9 cellular contexts compared by ENCODE assay signal in genomic region chr14:31421200-31421599, GRCh38. TPM values are rescaled to one million over a fixed set of nuclear protein-coding genes. Genes with fewer than 3 reads are reported as not detected.
A peak's percentile ranks its signal among the peaks of the same experiment; 100 is the strongest.
DNase-seq lines count a peak whose midpoint lies in the region; ATAC-seq and TF ChIP-seq lines count a peak whose summit lies in the region.
"Had no signal": no experiment of that assay in that cellular context is flagged by ENCODE, and none has a peak within 500 bp of the region (broad histone marks: within the 10 kb centered on the region; RNA-seq: fewer than 3 reads in every experiment).

No MANE protein-coding gene starts in this region.

- POLR2A ChIA-PET in A673 (lab: Charles Lee; ENCODE audit: low non-redundant PET) = no interaction called here
- POLR2A ChIA-PET in activated naive CD8-positive, alpha-beta T cell treated with anti-CD3 and anti-CD28 coated beads, Interleukin-2, amount 10 ng/mL, durations not matched to agents 7 days and 5 days (lab: Charles Lee) = interaction anchor here (1.1 to 1.8 kb wide), 4 partner anchors 25 to 214 kb away, joined by 3 to 22 read pairs (median 11); partner anchors contain the start of genes DTD2 and HECTD1
- POLR2A ChIA-PET in naive thymus-derived CD4-positive, alpha-beta T cell (lab: Charles Lee) = interaction anchor here (1.2 to 2.8 kb wide), 8 partner anchors 30 to 798 kb away, joined by 3 to 20 read pairs (median 4); partner anchors contain the start of genes DTD2, HECTD1 and RNU6-8

- H3K4me1 Mint-ChIP-seq in activated naive CD8-positive, alpha-beta T cell treated with anti-CD3 and anti-CD28 coated beads, Interleukin-2, amount 10 ng/mL, durations not matched to agents 7 days and 5 days = peaks cover 13% of the 10 kb centered on the region
- peaks cover 20 to 35% (median 25%) of the 10 kb centered on the region in 7 donors for H3K4me1 Mint-ChIP-seq in naive thymus-derived CD4-positive, alpha-beta T cell

- BruUV-seq in A673 (replicated peaks; lab: Mats Ljungman, UMichigan) = no TSS peak

- peak overlapping the region; percentile 99 for H3K4me3 Mint-ChIP-seq in activated naive CD8-positive, alpha-beta T cell treated with anti-CD3 and anti-CD28 coated beads, Interleukin-2, amount 10 ng/mL, durations not matched to agents 7 days and 5 days
- peak overlapping the region; percentile 94 to 99 (median 98) for H3K4me3 Mint-ChIP-seq in naive thymus-derived CD4-positive, alpha-beta T cell

- H3K9me3 Mint-ChIP-seq in activated naive CD8-positive, alpha-beta T cell treated with anti-CD3 and anti-CD28 coated beads, Interleukin-2, amount 10 ng/mL, durations not matched to agents 7 days and 5 days = no peaks in the 10 kb centered on the region
- no peaks in the 10 kb centered on the region for H3K9me3 Mint-ChIP-seq in naive thymus-derived CD4-positive, alpha-beta T cell

- H3K27me3 Mint-ChIP-seq in activated naive CD8-positive, alpha-beta T cell treated with anti-CD3 and anti-CD28 coated beads, Interleukin-2, amount 10 ng/mL, durations not matched to agents 7 days and 5 days = peaks cover 10% of the 10 kb centered on the region
- H3K27me3 Mint-ChIP-seq in naive thymus-derived CD4-positive, alpha-beta T cell = peaks cover 0 to 7% (median 0%) of the 10 kb centered on the region in 5 donors

- no peaks in the 10 kb centered on the region for H3K36me3 ChIP-seq in A673 (ENCODE audit: insufficient read depth, low read length, poor library complexity, severe bottlenecking)
- H3K36me3 ChIP-seq in naive thymus-derived CD4-positive, alpha-beta T cell (ENCODE audit: control insufficient read depth in 2 of 3, insufficient read depth in 3 of 3, low read length in 3 of 3) = peaks cover 0 to 6% (median 0%) of the 10 kb centered on the region in 3 experiments
- H3K36me3 ChIP-seq: cardiac muscle cell had no signal

- ATAC-seq in activated naive CD8-positive, alpha-beta T cell treated with anti-CD3 and anti-CD28 coated beads, Interleukin-2, amount 10 ng/mL, durations not matched to agents 7 days and 5 days (ENCODE audit: low read depth) = no peak
- no peak for ATAC-seq in naive thymus-derived CD4-positive, alpha-beta T cell
- no peak for ATAC-seq in left colon

- H3K4me1 ChIP-seq in A673 (ENCODE audit: insufficient read depth, low read length, poor library complexity, severe bottlenecking) = peaks cover 7% of the 10 kb centered on the region
- H3K4me1 ChIP-seq in naive thymus-derived CD4-positive, alpha-beta T cell (ENCODE audit: control insufficient read depth in 2 of 2, insufficient read depth in 2 of 2, low read length in 2 of 2) = peaks cover 6 to 8% of the 10 kb centered on the region in 2 donors

- DNase-seq in A673 (ENCODE audit: low spot score) = no peak
- DNase-seq in HL-60 (ENCODE audit: low read depth in 1 of 2, low spot score in 1 of 2) = no peak
- no peak for DNase-seq in activated naive CD8-positive, alpha-beta T cell treated with anti-CD3 and anti-CD28 coated beads, Interleukin-2, amount 10 ng/mL, durations not matched to agents 7 days and 5 days
- no peak for DNase-seq in naive thymus-derived CD4-positive, alpha-beta T cell
- no peak for DNase-seq in RKO (ENCODE audit: low spot score)
- DNase-seq in left colon = no peak
- no peak for DNase-seq in cerebellum (ENCODE audit: low spot score)
- no peak for DNase-seq in head of caudate nucleus

- no peak overlapping the region for H3K27ac ChIP-seq in A673 (ENCODE audit: low read depth, low read length, poor library complexity, severe bottlenecking)
- H3K27ac ChIP-seq in HL-60 (replicated peaks) = peak overlapping the region; percentile 88
- no peak overlapping the region for H3K27ac ChIP-seq in naive thymus-derived CD4-positive, alpha-beta T cell (ENCODE audit: low read depth, low read length)

- TF ChIP-seq CTCF in A673 (conservative IDR thresholded peaks at IDR 0.05; ENCODE audit: low read depth, low read length) (no peak), HL-60 (IDR thresholded peaks at IDR 0.05; ENCODE audit: insufficient read depth, low read length) (no peak)

- H3K27me3 ChIP-seq in A673 (replicated peaks; ENCODE audit: insufficient read depth, low read depth, low read length, poor library complexity) = no peaks in the 10 kb centered on the region
- no peaks in the 10 kb centered on the region for H3K27me3 ChIP-seq in HL-60 (ENCODE audit: insufficient read depth, poor library complexity, severe bottlenecking)
- no peaks in the 10 kb centered on the region for H3K27me3 ChIP-seq in naive thymus-derived CD4-positive, alpha-beta T cell (ENCODE audit: control insufficient read depth in 2 of 2, insufficient read depth in 2 of 2, low read length in 2 of 2)
- H3K27me3 ChIP-seq: cardiac muscle cell had no signal

- CTCF ChIA-PET in A673 (lab: Charles Lee) = interaction anchor here (1.1 kb wide), 1 partner anchor 833 kb away, joined by 3 read pairs; no protein-coding TSS in a partner anchor
- CTCF ChIA-PET in naive thymus-derived CD4-positive, alpha-beta T cell (lab: Charles Lee) = no interaction called here

- peaks cover 2% of the 10 kb centered on the region for H3K36me3 Mint-ChIP-seq in activated naive CD8-positive, alpha-beta T cell treated with anti-CD3 and anti-CD28 coated beads, Interleukin-2, amount 10 ng/mL, durations not matched to agents 7 days and 5 days
- peaks cover 0 to 4% (median 0%) of the 10 kb centered on the region in 5 donors for H3K36me3 Mint-ChIP-seq in naive thymus-derived CD4-positive, alpha-beta T cell

- H3K27ac Mint-ChIP-seq in activated naive CD8-positive, alpha-beta T cell treated with anti-CD3 and anti-CD28 coated beads, Interleukin-2, amount 10 ng/mL, durations not matched to agents 7 days and 5 days = peak overlapping the region; percentile 89
- H3K27ac Mint-ChIP-seq in naive thymus-derived CD4-positive, alpha-beta T cell = peak overlapping the region; percentile 34 to 93 (median 87)

- peak overlapping the region; percentile 96 for H3K4me3 ChIP-seq in A673 (ENCODE audit: low read depth, low read length, poor library complexity, severe bottlenecking)
- peak overlapping the region; percentile 86 for H3K4me3 ChIP-seq in HL-60 (replicated peaks; ENCODE audit: insufficient read depth, low read length)
- peak overlapping the region; percentile 99 for H3K4me3 ChIP-seq in naive thymus-derived CD4-positive, alpha-beta T cell (ENCODE audit: low read length)

- intact Hi-C loops in A673 (cut with micrococcal nuclease; ENCODE audit: unreplicated experiment) (no loop called here), left colon (cut with DNase I, micrococcal nuclease) (no loop called here), head of caudate nucleus (cut with DNase I) (no loop called here)
- intact Hi-C loops in naive thymus-derived CD4-positive, alpha-beta T cell (cut with micrococcal nuclease) = loop anchor here in 1 of 2 donors (10.0 kb wide), 2 partner anchors 796 to 866 kb away; partner anchors contain the start of genes G2E3 and SCFD1

- H3K9me3 ChIP-seq in A673 (ENCODE audit: low read depth, low read length, poor library complexity, severe bottlenecking) = no peaks in the 10 kb centered on the region
- no peaks in the 10 kb centered on the region for H3K9me3 ChIP-seq in naive thymus-derived CD4-positive, alpha-beta T cell (ENCODE audit: control insufficient read depth in 2 of 3, low read length in 3 of 3)

RNA-seq across cellular contexts. Expression of gene HEATR5A, which starts 0.8 kb away (rescaled TPM):
- total RNA-seq in A673 (2021) (16.0 and 19.0 TPM in 2 replicates), left colon (10 to 100 TPM; 60.4 to 69.6 TPM), cerebellum (42.7 TPM)
- total RNA-seq in activated naive CD8-positive, alpha-beta T cell treated with anti-CD3 and anti-CD28 coated beads, Interleukin-2, amount 10 ng/mL, durations not matched to agents 7 days and 5 days = 10 to 100 TPM in 1 of 2 experiments, 1 to 10 TPM in 1; 9.4 to 11.5 TPM
- 10 to 100 TPM in 4 of 5 experiments, 1 to 10 TPM in 1; 7.7 to 14.4 (median 13.2) TPM for total RNA-seq in naive thymus-derived CD4-positive, alpha-beta T cell
- 1 to 10 TPM; 5.6 to 6.9 TPM for polyA plus RNA-seq in naive thymus-derived CD4-positive, alpha-beta T cell

RNA-seq across cellular contexts. Expression of gene DTD2, which starts 36.1 kb away (rescaled TPM):
- total RNA-seq in A673 (2021) (24.3 and 25.3 TPM in 2 replicates), left colon (10 to 100 TPM; 11.8 to 14.6 TPM), cerebellum (37.2 TPM)
- total RNA-seq in activated naive CD8-positive, alpha-beta T cell treated with anti-CD3 and anti-CD28 coated beads, Interleukin-2, amount 10 ng/mL, durations not matched to agents 7 days and 5 days = 10 to 100 TPM; 16.7 to 18.1 TPM
- total RNA-seq in naive thymus-derived CD4-positive, alpha-beta T cell = 10 to 100 TPM; 13.4 to 20.2 (median 18.6) TPM
- polyA plus RNA-seq in naive thymus-derived CD4-positive, alpha-beta T cell = 10 to 100 TPM; 22.8 to 27.2 TPM
